ENCODE assay signal across 27 cellular contexts in the genomic region with DNA sequence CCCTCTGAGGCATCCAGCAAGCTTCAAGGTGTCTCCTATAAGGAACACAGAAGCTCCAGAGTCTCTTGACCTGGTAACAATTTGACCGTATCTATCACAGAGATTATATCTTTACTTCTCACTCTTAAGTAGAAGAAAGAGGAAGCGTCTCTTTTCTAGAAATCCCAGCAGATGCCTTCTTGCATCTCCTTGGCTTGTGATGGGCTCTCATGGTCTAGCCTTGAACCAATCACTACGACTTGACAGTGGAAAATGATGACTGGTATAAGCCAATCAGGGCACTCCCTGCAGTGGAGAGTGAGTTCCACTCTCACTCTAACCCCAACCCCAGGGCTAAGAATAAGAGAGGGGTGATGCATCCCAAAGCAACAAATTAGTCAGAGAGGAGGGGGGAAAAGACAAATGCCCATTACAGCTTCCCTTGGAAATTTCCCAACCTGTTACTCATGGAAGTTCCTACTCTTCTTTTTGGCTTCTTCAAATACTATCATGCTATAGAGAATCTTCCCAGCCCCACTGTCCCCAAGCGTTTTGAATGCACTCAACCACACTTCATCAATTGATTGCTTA.
A peak's percentile ranks its signal among the peaks of the same experiment; 100 is the strongest.
DNase-seq lines count a peak whose midpoint lies in the region; ATAC-seq and TF ChIP-seq lines count a peak whose summit lies in the region.
"Had no signal": no experiment of that assay in that cellular context is flagged by ENCODE, and none has a peak within 500 bp of the region (broad histone marks: within the 10 kb centered on the region; RNA-seq: fewer than 3 reads in every experiment).

No MANE protein-coding gene starts in this region.

- H3K9me2 ChIP-seq in PC-9 (ENCODE audit: insufficient read depth), result no peaks in the 10 kb centered on the region

- intact Hi-C loops in PC-9 (cut with micrococcal nuclease; ENCODE audit: unreplicated experiment), result no loop called here

- H3K27ac ChIP-seq in RWPE2 (ENCODE audit: poor library complexity, severe bottlenecking) (peak overlapping the region; percentile 21), mesenchymal stem cell (ENCODE audit: low read length, poor library complexity, severe bottlenecking) (no peak overlapping the region), PC-9 (no peak overlapping the region)
- H3K27ac ChIP-seq: ascending aorta, left ventricle myocardium inferior, thyroid gland had no signal

- no peak overlapping the region for H3K14ac ChIP-seq in mesenchymal stem cell (ENCODE audit: low read length in 2 of 2)

- no peak overlapping the region for H3K27ac Mint-ChIP-seq in HFFc6
- no peak overlapping the region for H3K27ac Mint-ChIP-seq in activated CD4-positive, alpha-beta memory T cell treated with anti-CD3 and anti-CD28 coated beads, Interleukin-2, amount 10 ng/mL, durations not matched to agents 7 days and 5 days
- H3K27ac Mint-ChIP-seq: activated CD4-positive, alpha-beta T cell treated with anti-CD3 and anti-CD28 coated beads for 36 hours; activated naive CD8-positive, alpha-beta T cell; B cell; CD8-positive, alpha-beta T cell; dendritic cell treated with granulocyte-macrophage colony-stimulating factor and Interleukin-4, amounts not matched to agents 40 ng/mL and 50 ng/mL, for 4 days; mesothelial cell of epicardium; naive thymus-derived CD4-positive, alpha-beta T cell; stimulated activated naive CD8-positive, alpha-beta T cell treated with anti-CD3 and anti-CD28 coated beads, Interleukin-15, amount 100 ng/mL, for 72 hours had no signal

- no peak overlapping the region for H2BK5ac ChIP-seq in mesenchymal stem cell (ENCODE audit: low read depth, low read length, poor library complexity, severe bottlenecking)

- no peak overlapping the region for H4K91ac ChIP-seq in mesenchymal stem cell (ENCODE audit: low read length)

- no peaks in the 10 kb centered on the region for H3F3A ChIP-seq in PC-9 (ENCODE audit: insufficient read depth, low read depth)

- no peak for ATAC-seq in RWPE2 (ENCODE audit: low read depth)
- ATAC-seq: activated CD4-positive, alpha-beta T cell treated with anti-CD3 and anti-CD28 coated beads for 36 hours; CD8-positive, alpha-beta T cell; naive thymus-derived CD4-positive, alpha-beta T cell; stimulated activated naive CD8-positive, alpha-beta T cell treated with anti-CD3 and anti-CD28 coated beads, Interleukin-15, amount 100 ng/mL, for 72 hours had no signal

- no peak overlapping the region for H3K4me3 Mint-ChIP-seq in HFFc6
- no peak overlapping the region for H3K4me3 Mint-ChIP-seq in activated CD4-positive, alpha-beta memory T cell treated with anti-CD3 and anti-CD28 coated beads, Interleukin-2, amount 10 ng/mL, durations not matched to agents 7 days and 5 days
- H3K4me3 Mint-ChIP-seq: activated CD4-positive, alpha-beta T cell treated with anti-CD3 and anti-CD28 coated beads for 36 hours; activated naive CD8-positive, alpha-beta T cell; B cell; CD8-positive, alpha-beta T cell; dendritic cell treated with granulocyte-macrophage colony-stimulating factor and Interleukin-4, amounts not matched to agents 40 ng/mL and 50 ng/mL, for 4 days; mesothelial cell of epicardium; naive thymus-derived CD4-positive, alpha-beta T cell; stimulated activated naive CD8-positive, alpha-beta T cell treated with anti-CD3 and anti-CD28 coated beads, Interleukin-15, amount 100 ng/mL, for 72 hours had no signal

- no peaks in the 10 kb centered on the region for H3K79me2 ChIP-seq in PC-9 (ENCODE audit: low read depth)

- H2BK15ac ChIP-seq in mesenchymal stem cell (ENCODE audit: low read depth, poor library complexity, severe bottlenecking), result no peak overlapping the region

- DNase-seq in AG08395 (ENCODE audit: low spot score) (peak; percentile 49), HFFc6 (peak; percentile 36), RWPE2 (ENCODE audit: low spot score) (no peak), mesenchymal stem cell (no peak), SIG-M5 (lab: John Stamatoyannopoulos, UW) (no peak), PC-9 (no peak), DMS53 (lab: John Stamatoyannopoulos, UW) (no peak)
- DNase-seq in activated CD4-positive, alpha-beta memory T cell treated with anti-CD3 and anti-CD28 coated beads, Interleukin-2, amount 10 ng/mL, durations not matched to agents 7 days and 5 days, result no peak
- DNase-seq: activated CD4-positive, alpha-beta T cell treated with anti-CD3 and anti-CD28 coated beads for 36 hours; activated T-cell treated with anti-CD3 and anti-CD28 coated beads for 4 hours; CD8-positive, alpha-beta T cell; central memory CD4-positive, alpha-beta T cell; DMS 273 treated with DMSO at 0.1 percent for 48 hours; HCEC 1CT; left ventricle myocardium inferior; naive thymus-derived CD4-positive, alpha-beta T cell; NCI-H2081 treated with DMSO at 0.1 percent for 48 hours; NCI-H226; nucleus accumbens; Right ventricle myocardium superior; stimulated activated naive CD8-positive, alpha-beta T cell treated with anti-CD3 and anti-CD28 coated beads, Interleukin-15, amount 100 ng/mL, for 72 hours; thyroid gland had no signal

- no peak overlapping the region for H2AK5ac ChIP-seq in mesenchymal stem cell (ENCODE audit: low read length, severe bottlenecking)

- H3K27me3 ChIP-seq in RWPE2 (ENCODE audit: insufficient read depth, poor library complexity, severe bottlenecking), result no peaks in the 10 kb centered on the region
- H3K27me3 ChIP-seq in mesenchymal stem cell (ENCODE audit: control insufficient read depth in 1 of 2, insufficient read depth in 1 of 2, low read length in 2 of 2), result no peaks in the 10 kb centered on the region
- no peaks in the 10 kb centered on the region for H3K27me3 ChIP-seq in PC-9 (ENCODE audit: insufficient read depth, low read depth)
- H3K27me3 ChIP-seq: ascending aorta, thyroid gland had no signal

- no peak overlapping the region for H3K18ac ChIP-seq in mesenchymal stem cell (ENCODE audit: low read depth in 1 of 2, low read length in 2 of 2)

- no peaks in the 10 kb centered on the region for H3K9me3 ChIP-seq in RWPE2 (ENCODE audit: severe bottlenecking)
- peaks cover 2% of the 10 kb centered on the region for H3K9me3 ChIP-seq in mesenchymal stem cell (ENCODE audit: control insufficient read depth, low read length)
- H3K9me3 ChIP-seq in PC-9 (ENCODE audit: insufficient read depth, low read depth), result no peaks in the 10 kb centered on the region
- H3K9me3 ChIP-seq: ascending aorta, thyroid gland had no signal

- H3K36me3 Mint-ChIP-seq in HFFc6 (ENCODE audit: low read depth), result peaks cover 9% of the 10 kb centered on the region; the same call in 1 of the 2 replicates
- no peaks in the 10 kb centered on the region for H3K36me3 Mint-ChIP-seq in activated CD4-positive, alpha-beta memory T cell treated with anti-CD3 and anti-CD28 coated beads, Interleukin-2, amount 10 ng/mL, durations not matched to agents 7 days and 5 days (ENCODE audit: low read depth)
- H3K36me3 Mint-ChIP-seq: activated naive CD8-positive, alpha-beta T cell; CD8-positive, alpha-beta T cell; mesothelial cell of epicardium had no signal

- no peaks in the 10 kb centered on the region for H3K79me1 ChIP-seq in mesenchymal stem cell (replicated peaks; ENCODE audit: low read length, poor library complexity, severe bottlenecking)

- no TSS peak for BruUV-seq in PC-9 (replicated peaks; lab: Mats Ljungman, UMichigan)

- peaks cover 7% of the 10 kb centered on the region; the same call in 1 of the 2 replicates for H3K9me3 Mint-ChIP-seq in HFFc6
- no peaks in the 10 kb centered on the region for H3K9me3 Mint-ChIP-seq in activated CD4-positive, alpha-beta memory T cell treated with anti-CD3 and anti-CD28 coated beads, Interleukin-2, amount 10 ng/mL, durations not matched to agents 7 days and 5 days
- H3K9me3 Mint-ChIP-seq: dendritic cell treated with granulocyte-macrophage colony-stimulating factor and Interleukin-4, amounts not matched to agents 40 ng/mL and 50 ng/mL, for 4 days had no signal

- CTCF ChIA-PET in PC-9 (lab: Charles Lee), result no interaction called here
- CTCF ChIA-PET in activated CD4-positive, alpha-beta memory T cell treated with anti-CD3 and anti-CD28 coated beads, Interleukin-2, amount 10 ng/mL, durations not matched to agents 7 days and 5 days (lab: Charles Lee), result no interaction called here

- H3K4ac ChIP-seq in mesenchymal stem cell (ENCODE audit: low read depth in 1 of 2, low read length in 2 of 2), result no peak overlapping the region

- WGBS in mesenchymal stem cell, result 86% methylated on average over 4 of the region's 4 CpGs

- H3K4me2 ChIP-seq in mesenchymal stem cell (ENCODE audit: low read length, poor library complexity, severe bottlenecking), result no peak overlapping the region
- no peak overlapping the region for H3K4me2 ChIP-seq in PC-9

- H3K4me3 ChIP-seq in RWPE2 (ENCODE audit: severe bottlenecking) (no peak overlapping the region), mesenchymal stem cell (ENCODE audit: insufficient read depth in 1 of 2, low read depth in 1 of 2, low read length in 2 of 2) (no peak overlapping the region), PC-9 (no peak overlapping the region)
- H3K4me3 ChIP-seq: ascending aorta, left ventricle myocardium inferior, thyroid gland had no signal

- H3K4me1 Mint-ChIP-seq in HFFc6 (ENCODE audit: low read depth), result peaks cover 52% of the 10 kb centered on the region
- no peaks in the 10 kb centered on the region for H3K4me1 Mint-ChIP-seq in activated CD4-positive, alpha-beta memory T cell treated with anti-CD3 and anti-CD28 coated beads, Interleukin-2, amount 10 ng/mL, durations not matched to agents 7 days and 5 days
- H3K4me1 Mint-ChIP-seq: activated CD4-positive, alpha-beta T cell treated with anti-CD3 and anti-CD28 coated beads for 36 hours; B cell; naive thymus-derived CD4-positive, alpha-beta T cell; stimulated activated naive CD8-positive, alpha-beta T cell treated with anti-CD3 and anti-CD28 coated beads, Interleukin-15, amount 100 ng/mL, for 72 hours had no signal

- H3K23ac ChIP-seq in mesenchymal stem cell (ENCODE audit: low read length in 2 of 2), result no peak overlapping the region

- H3K9ac ChIP-seq in mesenchymal stem cell (ENCODE audit: low read length), result peak overlapping the region; percentile 6

- H3K4me1 ChIP-seq in RWPE2 (ENCODE audit: insufficient read depth, poor library complexity, severe bottlenecking) (peaks cover 17% of the 10 kb centered on the region), mesenchymal stem cell (ENCODE audit: control insufficient read depth, insufficient read depth, low read depth, low read length) (peaks cover 20% of the 10 kb centered on the region), PC-9 (replicated peaks; ENCODE audit: insufficient read depth) (no peaks in the 10 kb centered on the region)

- peaks cover 2% of the 10 kb centered on the region; the same call in 1 of the 2 replicates for H3K27me3 Mint-ChIP-seq in HFFc6 (ENCODE audit: insufficient read depth)
- H3K27me3 Mint-ChIP-seq in activated CD4-positive, alpha-beta memory T cell treated with anti-CD3 and anti-CD28 coated beads, Interleukin-2, amount 10 ng/mL, durations not matched to agents 7 days and 5 days, result no peaks in the 10 kb centered on the region
- H3K27me3 Mint-ChIP-seq: B cell; dendritic cell treated with granulocyte-macrophage colony-stimulating factor and Interleukin-4, amounts not matched to agents 40 ng/mL and 50 ng/mL, for 4 days; stimulated activated naive CD8-positive, alpha-beta T cell treated with anti-CD3 and anti-CD28 coated beads, Interleukin-15, amount 100 ng/mL, for 72 hours had no signal

- H3K36me3 ChIP-seq in RWPE2 (ENCODE audit: low read depth) (no peaks in the 10 kb centered on the region), mesenchymal stem cell (ENCODE audit: control insufficient read depth in 1 of 2, insufficient read depth in 2 of 2, low read depth in 1 of 2, low read length in 2 of 2) (no peaks in the 10 kb centered on the region), PC-9 (ENCODE audit: low read depth) (no peaks in the 10 kb centered on the region)
- H3K36me3 ChIP-seq: ascending aorta, left ventricle myocardium inferior, thyroid gland had no signal

- H4K8ac ChIP-seq in mesenchymal stem cell (ENCODE audit: low read length), result no peak overlapping the region

- TF ChIP-seq CTCF in HFFc6 (IDR thresholded peaks at IDR 0.05) (no peak), RWPE2 (IDR thresholded peaks at IDR 0.05; ENCODE audit: poor library complexity, severe bottlenecking) (no peak), PC-9 (conservative IDR thresholded peaks at IDR 0.05) (no peak)

- no peak overlapping the region for H2BK12ac ChIP-seq in mesenchymal stem cell (ENCODE audit: low read length in 2 of 2)

- no peak overlapping the region for H2AFZ ChIP-seq in mesenchymal stem cell (ENCODE audit: low read depth, low read length)
- no peak overlapping the region for H2AFZ ChIP-seq in PC-9

- no peaks in the 10 kb centered on the region for H4K20me1 ChIP-seq in PC-9 (ENCODE audit: insufficient read depth)

- POLR2A ChIA-PET in PC-9 (lab: Charles Lee; ENCODE audit: unreplicated experiment), result no interaction called here
- POLR2A ChIA-PET in activated CD4-positive, alpha-beta memory T cell treated with anti-CD3 and anti-CD28 coated beads, Interleukin-2, amount 10 ng/mL, durations not matched to agents 7 days and 5 days (lab: Charles Lee), result no interaction called here

- H2BK120ac ChIP-seq in mesenchymal stem cell (ENCODE audit: low read depth, low read length), result no peak overlapping the region

Comparison
In these comparisons a context has a peak if more than half of its experiments do, and no peak if none do; other contexts are left out.
1. DNase-seq: peak in AG08395 (single experiment) and HFFc6 (single experiment); none in RWPE2 (single experiment), mesenchymal stem cell (single experiment), SIG-M5 (single experiment), PC-9 (0 of 2), DMS53 (single experiment) and activated CD4-positive, alpha-beta memory T cell treated with anti-CD3 and anti-CD28 coated beads, Interleukin-2, amount 10 ng/mL, durations not matched to agents 7 days and 5 days (single experiment).